8 cellular contexts compared by ENCODE assay signal in the genomic region with DNA sequence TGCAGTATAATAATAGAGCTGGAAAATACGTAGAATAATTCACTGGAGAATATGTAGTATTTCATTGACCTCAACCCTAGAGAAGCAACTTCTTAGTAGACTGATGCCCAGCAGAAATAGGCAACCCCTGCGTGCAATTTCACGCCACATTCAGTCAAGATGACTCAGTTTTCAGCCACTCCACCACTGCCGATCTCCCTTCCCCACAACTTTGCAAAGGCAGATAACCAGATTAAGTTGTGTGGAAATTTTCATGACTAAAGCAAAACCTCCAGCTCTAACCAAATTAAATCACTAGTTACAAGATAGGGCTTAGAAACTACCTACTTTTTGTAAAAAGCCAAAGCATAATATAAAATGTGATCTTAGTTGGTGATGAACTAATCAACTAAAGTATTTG.
DNase-seq lines count a peak whose midpoint lies in the region; ATAC-seq and TF ChIP-seq lines count a peak whose summit lies in the region.

No MANE protein-coding gene starts in this region.

- H3K27me3 ChIP-seq in DOHH2 (ENCODE audit: control insufficient read depth, low read length) (no peaks in the 10 kb centered on the region), HAP-1 (ENCODE audit: low read depth) (no peaks in the 10 kb centered on the region), lower lobe of right lung (ENCODE audit: low read depth) (no peaks in the 10 kb centered on the region)

- H3K79me2 ChIP-seq in DOHH2 (ENCODE audit: control insufficient read depth, low read length): no peaks in the 10 kb centered on the region

- DNase-seq in activated CD4-positive, CD25-positive, alpha-beta regulatory T cell treated with anti-CD3 and anti-CD28 coated beads, Interleukin-2, amount 50 U/mL, for 72 hours: peak; percentile 46
- DNase-seq in erythroblast (lab: John Stamatoyannopoulos, UW) (peak; percentile 29 to 54), HAP-1 (ENCODE audit: low spot score in 2 of 2) (no peak), lower lobe of right lung (no peak), GM13977 (ENCODE audit: low spot score) (no peak)

- H3K4me1 Mint-ChIP-seq in stimulated activated memory B cell treated with anti-CD40 and anti-IgM and Interleukin-4, amounts not matched to agents 10 μg/mL and 1 μg/mL and 100 μg/mL, for 72 hours: peaks cover 58% of the 10 kb centered on the region

- intact Hi-C loops in lower lobe of right lung (cut with DNase I): no loop called here

- H3K9me2 ChIP-seq in DOHH2 (replicated peaks; ENCODE audit: control insufficient read depth, low read length): no peaks in the 10 kb centered on the region

- no peaks in the 10 kb centered on the region for H3K36me3 Mint-ChIP-seq in stimulated activated memory B cell treated with anti-CD40 and anti-IgM and Interleukin-4, amounts not matched to agents 10 μg/mL and 1 μg/mL and 100 μg/mL, for 72 hours

- peaks cover 10% of the 10 kb centered on the region for H3K36me3 ChIP-seq in DOHH2 (ENCODE audit: control insufficient read depth, low read length)
- no peaks in the 10 kb centered on the region for H3K36me3 ChIP-seq in HAP-1 (replicated peaks)
- H3K36me3 ChIP-seq in lower lobe of right lung: no peaks in the 10 kb centered on the region

- peak overlapping the region; percentile 81 for H3K4me2 ChIP-seq in DOHH2 (ENCODE audit: low read length)

- H3K27ac ChIP-seq in DOHH2 (ENCODE audit: low read depth, low read length): peak overlapping the region; percentile 97
- H3K27ac ChIP-seq in lower lobe of right lung: no peak overlapping the region

- peak overlapping the region; percentile 63 for H3K4me3 ChIP-seq in DOHH2 (ENCODE audit: low read length)
- no peak overlapping the region for H3K4me3 ChIP-seq in HAP-1
- H3K4me3 ChIP-seq in lower lobe of right lung: no peak overlapping the region

- ATAC-seq in HG03175 (IDR thresholded peaks at IDR 0.05; ENCODE audit: unreplicated experiment) (peak; percentile 36), lower lobe of right lung (no peak)
- ATAC-seq in stimulated activated memory B cell treated with anti-CD40 and anti-IgM and Interleukin-4, amounts not matched to agents 10 μg/mL and 1 μg/mL and 100 μg/mL, for 72 hours: peak; percentile 66

- H3F3A ChIP-seq in DOHH2 (ENCODE audit: control insufficient read depth, insufficient read depth): peaks cover 52% of the 10 kb centered on the region

- no peaks in the 10 kb centered on the region for H3K9me3 Mint-ChIP-seq in stimulated activated memory B cell treated with anti-CD40 and anti-IgM and Interleukin-4, amounts not matched to agents 10 μg/mL and 1 μg/mL and 100 μg/mL, for 72 hours

- in situ Hi-C loops in HAP-1 (cut with MboI; ENCODE audit: low sequenced_read_pairs) (no loop called here), GM13977 (cut with MboI; ENCODE audit: low pct_unique_long_range_greater_than_20kb, low sequenced_read_pairs, unreplicated experiment) (no loop called here)

- TF ChIP-seq POLR2A in erythroblast (IDR thresholded peaks at IDR 0.05; ENCODE audit: low read length): no peak

- TF ChIP-seq CTCF in DOHH2 (IDR thresholded peaks at IDR 0.05; ENCODE audit: low read depth, low read length, poor library complexity, severe bottlenecking) (no peak), lower lobe of right lung (IDR thresholded peaks at IDR 0.05) (no peak), GM13977 (IDR thresholded peaks at IDR 0.05; ENCODE audit: extremely low read depth, insufficient read depth, missing control alignments) (no peak)

- no peak overlapping the region for H3K4me3 Mint-ChIP-seq in stimulated activated memory B cell treated with anti-CD40 and anti-IgM and Interleukin-4, amounts not matched to agents 10 μg/mL and 1 μg/mL and 100 μg/mL, for 72 hours

- no peaks in the 10 kb centered on the region for H4K20me1 ChIP-seq in DOHH2 (ENCODE audit: control insufficient read depth, insufficient read depth, low read depth, low read length)

- H3K27me3 Mint-ChIP-seq in stimulated activated memory B cell treated with anti-CD40 and anti-IgM and Interleukin-4, amounts not matched to agents 10 μg/mL and 1 μg/mL and 100 μg/mL, for 72 hours: no peaks in the 10 kb centered on the region

- H3K9me3 ChIP-seq in DOHH2 (ENCODE audit: control insufficient read depth, insufficient read depth, low read length) (peaks cover 5% of the 10 kb centered on the region), HAP-1 (no peaks in the 10 kb centered on the region), lower lobe of right lung (no peaks in the 10 kb centered on the region)

- H3K4me1 ChIP-seq in DOHH2 (ENCODE audit: control insufficient read depth, low read length): peaks cover 92% of the 10 kb centered on the region
- no peaks in the 10 kb centered on the region for H3K4me1 ChIP-seq in HAP-1
- peaks cover 44% of the 10 kb centered on the region for H3K4me1 ChIP-seq in lower lobe of right lung

- peak overlapping the region; percentile 86 for H3K27ac Mint-ChIP-seq in stimulated activated memory B cell treated with anti-CD40 and anti-IgM and Interleukin-4, amounts not matched to agents 10 μg/mL and 1 μg/mL and 100 μg/mL, for 72 hours

Comparison
In these comparisons a context has a peak if more than half of its experiments do, and no peak if none do; other contexts are left out.
1. ATAC-seq: peak in HG03175 (single experiment) and stimulated activated memory B cell treated with anti-CD40 and anti-IgM and Interleukin-4, amounts not matched to agents 10 μg/mL and 1 μg/mL and 100 μg/mL, for 72 hours (single experiment); none in lower lobe of right lung (0 of 2).
2. DNase-seq: peak in activated CD4-positive, CD25-positive, alpha-beta regulatory T cell treated with anti-CD3 and anti-CD28 coated beads, Interleukin-2, amount 50 U/mL, for 72 hours (single experiment) and erythroblast (2 of 2); none in HAP-1 (0 of 2), lower lobe of right lung (single experiment) and GM13977 (single experiment).